ENCODE assay signal across 20 cellular contexts in the genomic region with DNA sequence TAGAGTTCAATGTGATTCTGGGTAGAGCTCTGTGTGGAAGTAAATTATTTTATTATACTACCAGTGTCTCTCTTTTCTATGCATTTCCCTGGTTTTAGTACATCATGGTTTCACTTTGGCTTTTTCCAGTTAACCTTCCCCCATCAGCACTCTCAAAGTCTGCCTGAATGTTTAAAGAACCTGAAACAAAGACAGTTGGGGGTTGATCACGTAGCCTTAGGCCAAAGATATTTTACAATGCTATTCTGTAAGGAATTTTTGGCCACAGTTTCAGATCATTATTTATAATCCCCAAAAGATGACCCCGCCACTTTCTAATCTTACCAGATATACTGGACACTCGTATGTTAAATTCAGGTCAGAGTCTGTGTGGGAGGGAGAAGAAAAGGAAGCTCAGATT.
DNase-seq lines count a peak whose midpoint lies in the region; ATAC-seq and TF ChIP-seq lines count a peak whose summit lies in the region.
"Had no signal": no experiment of that assay in that cellular context is flagged by ENCODE, and none has a peak within 500 bp of the region (broad histone marks: within the 10 kb centered on the region; RNA-seq: fewer than 3 reads in every experiment).

No MANE protein-coding gene starts in this region.

- H3K4me3 Mint-ChIP-seq in endodermal cell (no peak overlapping the region), Caco-2 (ENCODE audit: unreplicated experiment) (no peak overlapping the region)
- H3K4me3 Mint-ChIP-seq in T-helper 2 cell treated with Interferon-gamma antibody and Interleukin-4, amounts not matched to agents 5 μg/mL and 100 μg/mL, for 36 hours, result no peak overlapping the region
- H3K4me3 Mint-ChIP-seq: B cell; CD4-positive, alpha-beta T cell had no signal

- peaks cover 9% of the 10 kb centered on the region for H3K4me1 ChIP-seq in IMR-90 (ENCODE audit: control insufficient read depth, insufficient read depth, low read length)
- H3K4me1 ChIP-seq in endodermal cell (ENCODE audit: control insufficient read depth, insufficient read depth, low read length), result peaks cover 12% of the 10 kb centered on the region
- no peaks in the 10 kb centered on the region for H3K4me1 ChIP-seq in mesendoderm (ENCODE audit: control insufficient read depth, low read depth, low read length)
- peaks cover 0 to 30% (median 27%) of the 10 kb centered on the region in 4 donors for H3K4me1 ChIP-seq in sigmoid colon
- no peaks in the 10 kb centered on the region for H3K4me1 ChIP-seq in Caco-2

- H3K27ac ChIP-seq in IMR-90 (ENCODE audit: insufficient read depth, low read length), result no peak overlapping the region
- H3K27ac ChIP-seq in endodermal cell (ENCODE audit: low read depth, low read length), result peak overlapping the region; percentile 10
- no peak overlapping the region for H3K27ac ChIP-seq in mesendoderm (ENCODE audit: low read depth, low read length)
- peak overlapping the region in 3 of 4 donors; percentile 38 to 65 (median 44) for H3K27ac ChIP-seq in sigmoid colon
- H3K27ac ChIP-seq: GM23248, KMS-11 had no signal

- H3K27me3 Mint-ChIP-seq in endodermal cell (ENCODE audit: insufficient read depth) (no peaks in the 10 kb centered on the region), Caco-2 (ENCODE audit: insufficient read depth, unreplicated experiment) (peaks cover 11% of the 10 kb centered on the region)
- no peaks in the 10 kb centered on the region for H3K27me3 Mint-ChIP-seq in T-helper 2 cell treated with Interferon-gamma antibody and Interleukin-4, amounts not matched to agents 5 μg/mL and 100 μg/mL, for 36 hours (ENCODE audit: low read depth)

- TF ChIP-seq RAD21 in IMR-90 (IDR thresholded peaks at IDR 0.05; ENCODE audit: low read length), result no peak

- BruUV-seq in IMR-90 (replicated peaks; lab: Mats Ljungman, UMichigan) (no TSS peak), Caco-2 (replicated peaks; lab: Mats Ljungman, UMichigan) (no TSS peak)

- no peaks in the 10 kb centered on the region for H3K9me3 ChIP-seq in IMR-90 (ENCODE audit: control insufficient read depth, insufficient read depth, low read length)
- no peaks in the 10 kb centered on the region for H3K9me3 ChIP-seq in endodermal cell (ENCODE audit: control insufficient read depth, low read length)
- no peaks in the 10 kb centered on the region for H3K9me3 ChIP-seq in sigmoid colon
- H3K9me3 ChIP-seq in Caco-2, result no peaks in the 10 kb centered on the region

- no peak overlapping the region for H3K4me3 ChIP-seq in IMR-90 (ENCODE audit: insufficient read depth, low read depth, low read length)
- no peak overlapping the region for H3K4me3 ChIP-seq in endodermal cell (ENCODE audit: low read length)
- H3K4me3 ChIP-seq in mesendoderm (ENCODE audit: low read length), result no peak overlapping the region
- no peak overlapping the region for H3K4me3 ChIP-seq in sigmoid colon
- no peak overlapping the region for H3K4me3 ChIP-seq in Caco-2 (ENCODE audit: low read depth, low read length)
- H3K4me3 ChIP-seq: GM23248, MG63 had no signal

- intact Hi-C loops in IMR-90 (cut with micrococcal nuclease) (no loop called here), sigmoid colon (cut with DNase I) (no loop called here), Caco-2 (cut with micrococcal nuclease; ENCODE audit: unreplicated experiment) (no loop called here)

- no peak overlapping the region for H4K91ac ChIP-seq in IMR-90 (ENCODE audit: insufficient read depth, low read depth, low read length)

- H2BK5ac ChIP-seq in IMR-90 (ENCODE audit: low read depth, low read length, poor library complexity, severe bottlenecking) (no peak overlapping the region), mesendoderm (ENCODE audit: low read length) (no peak overlapping the region)

- no peak overlapping the region for H2BK20ac ChIP-seq in IMR-90 (ENCODE audit: low read depth, low read length)

- H3K14ac ChIP-seq in IMR-90 (replicated peaks; ENCODE audit: low read depth, low read length), result no peak overlapping the region; the same call in 1 of the 2 replicates

- H3K27me3 ChIP-seq in IMR-90 (ENCODE audit: control insufficient read depth, insufficient read depth, low read length), result no peaks in the 10 kb centered on the region
- H3K27me3 ChIP-seq in endodermal cell (ENCODE audit: control insufficient read depth, insufficient read depth, low read length, poor library complexity, severe bottlenecking), result no peaks in the 10 kb centered on the region
- no peaks in the 10 kb centered on the region for H3K27me3 ChIP-seq in mesendoderm (ENCODE audit: insufficient read depth, low read length, poor library complexity)
- no peaks in the 10 kb centered on the region for H3K27me3 ChIP-seq in sigmoid colon
- H3K27me3 ChIP-seq in Caco-2 (replicated peaks; ENCODE audit: control insufficient read depth, insufficient read depth, low read length), result no peaks in the 10 kb centered on the region
- H3K27me3 ChIP-seq: MG63 had no signal

- no peak for TF ChIP-seq EP300 in sigmoid colon (IDR thresholded peaks at IDR 0.05)

- H3K23ac ChIP-seq in IMR-90 (ENCODE audit: low read depth, low read length), result no peak overlapping the region
- no peak overlapping the region for H3K23ac ChIP-seq in mesendoderm (ENCODE audit: low read length)

- DNase-seq in IMR-90 (no peak), endodermal cell (no peak), mesendoderm (peak; percentile 14), sigmoid colon (no peak), Caco-2 (no peak)
- no peak for DNase-seq in T-helper 2 cell treated with Interferon-gamma antibody and Interleukin-4, amounts not matched to agents 5 μg/mL and 100 μg/mL, for 36 hours (ENCODE audit: low spot score)
- DNase-seq in activated effector memory CD4-positive, alpha-beta T cell treated with Interleukin-2 at 50 U/mL for 16 hours, result no peak
- DNase-seq: ACHN; CD4-positive, alpha-beta T cell; MG63; NCI-H1092 treated with DMSO at 0.1 percent for 48 hours; NCI-H1694; NCI-H2107; NCI-H226; NCI-H526 treated with DMSO at 0.1 percent for 48 hours; SIG-M5 had no signal

- H2AFZ ChIP-seq in IMR-90 (replicated peaks; ENCODE audit: low read length, poor library complexity), result no peak overlapping the region
- H2AFZ ChIP-seq: GM23248 had no signal

- in situ Hi-C loops in IMR-90 (cut with MboI; ENCODE audit: low sequenced_read_pairs), result no loop called here

- H4K5ac ChIP-seq in IMR-90 (ENCODE audit: low read depth, low read length), result no peak overlapping the region
- no peak overlapping the region for H4K5ac ChIP-seq in mesendoderm (ENCODE audit: low read length)

- CTCF ChIA-PET in IMR-90 (lab: Yijun Ruan, JAX) (interaction anchor here (0.9 kb wide), 1 partner anchor 14 kb away, joined by 4 read pairs; no protein-coding TSS in a partner anchor), Caco-2 (lab: Charles Lee) (no interaction called here)

- H3K4me2 ChIP-seq in IMR-90 (ENCODE audit: low read depth, low read length) (no peak overlapping the region; the same call in 1 of the 2 replicates), mesendoderm (ENCODE audit: low read length) (no peak overlapping the region)
- H3K4me2 ChIP-seq: KMS-11 had no signal

- no peak overlapping the region for H2BK15ac ChIP-seq in IMR-90 (ENCODE audit: low read depth, low read length)
- no peak overlapping the region for H2BK15ac ChIP-seq in mesendoderm (replicated peaks; ENCODE audit: low read depth)

- no peak overlapping the region for H2AK5ac ChIP-seq in IMR-90 (ENCODE audit: low read depth, low read length)
- no peak overlapping the region for H2AK5ac ChIP-seq in mesendoderm (ENCODE audit: low read length)

- H3K9ac ChIP-seq in IMR-90 (ENCODE audit: low read depth, low read length) (no peak overlapping the region), endodermal cell (ENCODE audit: extremely low read depth, low read length, poor library complexity, severe bottlenecking) (no peak overlapping the region), mesendoderm (ENCODE audit: low read length) (no peak overlapping the region)
- H3K9ac ChIP-seq: GM23248, KMS-11 had no signal

- H4K8ac ChIP-seq in IMR-90 (ENCODE audit: low read depth in 2 of 2, low read length in 2 of 2), result peak overlapping the region in 1 of 2 experiments; percentile 29; a peak in 1 of 4 replicates
- no peak overlapping the region for H4K8ac ChIP-seq in mesendoderm (ENCODE audit: low read depth, low read length)

- H3K18ac ChIP-seq in IMR-90 (ENCODE audit: low read depth, low read length) (no peak overlapping the region; the same call in 1 of the 2 replicates), mesendoderm (ENCODE audit: low read length) (no peak overlapping the region)

- dilution Hi-C loops in IMR-90 (cut with HindIII; ENCODE audit: low sequenced_read_pairs, unreplicated experiment), result no loop called here

- no peaks in the 10 kb centered on the region for H3K79me2 ChIP-seq in mesendoderm (ENCODE audit: control insufficient read depth, insufficient read depth, low read length)

- H2BK120ac ChIP-seq in IMR-90 (ENCODE audit: low read depth, low read length) (peak overlapping the region; percentile 7; the same call in 1 of the 2 replicates), mesendoderm (ENCODE audit: low read depth, low read length) (no peak overlapping the region)

- H3K56ac ChIP-seq in IMR-90 (ENCODE audit: extremely low read depth, insufficient read depth, low read length) (no peak overlapping the region), mesendoderm (ENCODE audit: low read length) (no peak overlapping the region)

- no CpG with 5 or more reads among the region's 3 CpGs for WGBS in IMR-90 (ENCODE audit: extremely low coverage in 2 of 2, insufficient read length in 1 of 2), 2 experiments
- WGBS in endodermal cell (ENCODE audit: insufficient coverage in 1 of 2, insufficient read length in 1 of 2), 2 experiments, result 69% methylated on average over 2 of the region's 3 CpGs; no CpG with 5 or more reads in 1 of the 2 experiments
- WGBS in mesendoderm (ENCODE audit: extremely low coverage, insufficient coverage, low lambda C conversion rate), result no CpG with 5 or more reads among the region's 3 CpGs
- 72 to 73% methylated on average over 3 of the region's 3 CpGs for WGBS in sigmoid colon, 2 donors

- ATAC-seq in IMR-90 (ENCODE audit: low read depth) (peak; percentile 14; the same call in 1 of the 2 replicates), GM18498 (IDR thresholded peaks at IDR 0.05; ENCODE audit: unreplicated experiment) (no peak)

- H3K36me3 Mint-ChIP-seq in endodermal cell (ENCODE audit: low read depth), result no peaks in the 10 kb centered on the region
- no peaks in the 10 kb centered on the region for H3K36me3 Mint-ChIP-seq in T-helper 2 cell treated with Interferon-gamma antibody and Interleukin-4, amounts not matched to agents 5 μg/mL and 100 μg/mL, for 36 hours (ENCODE audit: low read depth)
- H3K36me3 Mint-ChIP-seq in Caco-2 (ENCODE audit: insufficient read depth, unreplicated experiment), result no peaks in the 10 kb centered on the region

- H3K79me1 ChIP-seq in IMR-90 (ENCODE audit: low read depth in 1 of 2, low read length in 2 of 2) (no peaks in the 10 kb centered on the region), mesendoderm (ENCODE audit: low read length) (no peaks in the 10 kb centered on the region)

- no peaks in the 10 kb centered on the region for H3K9me1 ChIP-seq in IMR-90 (ENCODE audit: insufficient read depth, low read length)

- H3K36me3 ChIP-seq in IMR-90 (ENCODE audit: control insufficient read depth, insufficient read depth, low read length), result no peaks in the 10 kb centered on the region
- H3K36me3 ChIP-seq in endodermal cell (ENCODE audit: control insufficient read depth, insufficient read depth, low read length), result no peaks in the 10 kb centered on the region
- H3K36me3 ChIP-seq in mesendoderm (ENCODE audit: control insufficient read depth, insufficient read depth, low read length), result no peaks in the 10 kb centered on the region
- no peaks in the 10 kb centered on the region for H3K36me3 ChIP-seq in sigmoid colon
- no peaks in the 10 kb centered on the region for H3K36me3 ChIP-seq in Caco-2 (ENCODE audit: control insufficient read depth, insufficient read depth, low read length)
- H3K36me3 ChIP-seq: MG63 had no signal

- TF ChIP-seq POLR2A in IMR-90 (IDR thresholded peaks at IDR 0.05; ENCODE audit: low read depth, low read length) (no peak), sigmoid colon (IDR thresholded peaks at IDR 0.05) (no peak)

- no peak for TF ChIP-seq CTCF in IMR-90 (conservative IDR thresholded peaks at IDR 0.05; ENCODE audit: low read depth, low read length)
- TF ChIP-seq CTCF in endodermal cell (conservative IDR thresholded peaks at IDR 0.05), result no peak
- TF ChIP-seq CTCF in sigmoid colon (IDR thresholded peaks at IDR 0.05), result no peak
- no peak for TF ChIP-seq CTCF in Caco-2 (IDR thresholded peaks at IDR 0.05; ENCODE audit: insufficient read depth in 1 of 2, low read depth in 1 of 2, low read length in 1 of 2, severe bottlenecking in 1 of 2, unreplicated experiment in 1 of 2)

- peaks cover 22% of the 10 kb centered on the region for H3K4me1 Mint-ChIP-seq in endodermal cell
- no peaks in the 10 kb centered on the region for H3K4me1 Mint-ChIP-seq in T-helper 2 cell treated with Interferon-gamma antibody and Interleukin-4, amounts not matched to agents 5 μg/mL and 100 μg/mL, for 36 hours (ENCODE audit: low read depth)
- no peaks in the 10 kb centered on the region for H3K4me1 Mint-ChIP-seq in Caco-2 (ENCODE audit: low read depth, unreplicated experiment)
- H3K4me1 Mint-ChIP-seq: B cell had no signal

- no peaks in the 10 kb centered on the region for H4K20me1 ChIP-seq in IMR-90 (ENCODE audit: insufficient read depth, low read length)

- H3K27ac Mint-ChIP-seq in endodermal cell (no peak overlapping the region), Caco-2 (ENCODE audit: unreplicated experiment) (no peak overlapping the region)
- H3K27ac Mint-ChIP-seq in T-helper 2 cell treated with Interferon-gamma antibody and Interleukin-4, amounts not matched to agents 5 μg/mL and 100 μg/mL, for 36 hours, result no peak overlapping the region
- H3K27ac Mint-ChIP-seq: B cell; CD4-positive, alpha-beta T cell had no signal

- POLR2A ChIA-PET in IMR-90 (lab: Charles Lee; ENCODE audit: unreplicated experiment) (no interaction called here), Caco-2 (lab: Charles Lee) (no interaction called here)

- no peak overlapping the region for H3K4ac ChIP-seq in IMR-90 (ENCODE audit: low read depth, low read length)
- no peak overlapping the region for H3K4ac ChIP-seq in mesendoderm (ENCODE audit: low read depth, low read length)

- no peak overlapping the region for H2AK9ac ChIP-seq in IMR-90 (replicated peaks; ENCODE audit: low read depth, low read length, poor library complexity)

- H3K9me3 Mint-ChIP-seq in endodermal cell, result no peaks in the 10 kb centered on the region
- no peaks in the 10 kb centered on the region for H3K9me3 Mint-ChIP-seq in T-helper 2 cell treated with Interferon-gamma antibody and Interleukin-4, amounts not matched to agents 5 μg/mL and 100 μg/mL, for 36 hours
- no peaks in the 10 kb centered on the region for H3K9me3 Mint-ChIP-seq in Caco-2 (ENCODE audit: unreplicated experiment)
- H3K9me3 Mint-ChIP-seq: CD4-positive, alpha-beta T cell had no signal

Comparison
In these comparisons a context has a peak if more than half of its experiments do, and no peak if none do; other contexts are left out.
1. H3K27ac ChIP-seq: peak in endodermal cell (single experiment) and sigmoid colon (3 of 4); none in IMR-90 (single experiment) and mesendoderm (single experiment).